Comparison of ENCODE assay signal across 9 cellular contexts in genomic region chr5:72957337-72957736, GRCh38. TPM values are rescaled to one million over a fixed set of nuclear protein-coding genes. Genes with fewer than 3 reads are reported as not detected.
DNase-seq lines count a peak whose midpoint lies in the region; ATAC-seq and TF ChIP-seq lines count a peak whose summit lies in the region.
"Had no signal": no experiment of that assay in that cellular context is flagged by ENCODE, and none has a peak within 500 bp of the region (broad histone marks: within the 10 kb centered on the region; RNA-seq: fewer than 3 reads in every experiment).

No MANE protein-coding gene starts in this region.

- no peak for TF ChIP-seq POLR2A in GM18505 (IDR thresholded peaks at IDR 0.05; ENCODE audit: borderline replicate concordance, extremely low read depth, insufficient read depth, insufficient read length)

- peaks cover 35% of the 10 kb centered on the region; the same call in 1 of the 2 replicates for H4K20me1 ChIP-seq in BLaER1
- H4K20me1 ChIP-seq in PC-3 (ENCODE audit: low read length) = no peaks in the 10 kb centered on the region

- H3K4me3 Mint-ChIP-seq in neural crest cell = peak overlapping the region; percentile 95

- H3F3A ChIP-seq in PC-3 (ENCODE audit: low read length, unreplicated experiment) = no peaks in the 10 kb centered on the region

- intact Hi-C loops in PC-3 (cut with micrococcal nuclease) = loop anchor here (2.0 to 10.0 kb wide), 2 partner anchors 37 to 497 kb away; no protein-coding TSS in a partner anchor

- H2AFZ ChIP-seq in PC-3 (ENCODE audit: low read length) = peak overlapping the region; percentile 76; the same call in 1 of the 2 replicates

- H3K27me3 Mint-ChIP-seq in neural crest cell (ENCODE audit: low read depth) = peaks cover 4% of the 10 kb centered on the region

- POLR2A ChIA-PET in PC-3 (lab: Charles Lee; ENCODE audit: unreplicated experiment) = interaction anchor here (0.6 kb wide), 1 partner anchor 1202 kb away, joined by 3 read pairs; no protein-coding TSS in a partner anchor

- H3K36me3 ChIP-seq in BLaER1 (no peaks in the 10 kb centered on the region), PC-3 (ENCODE audit: low read depth, low read length) (no peaks in the 10 kb centered on the region)

- CTCF ChIA-PET in PC-3 (lab: Charles Lee) = interaction anchor here (0.6 kb wide), 1 partner anchor 259 kb away, joined by 3 read pairs; no protein-coding TSS in a partner anchor

- H3K4me2 ChIP-seq in BLaER1 (peak overlapping the region; percentile 93), PC-3 (ENCODE audit: low read length) (peak overlapping the region; percentile 88)

- no TSS peak for BruUV-seq in PC-3 (replicated peaks; lab: Mats Ljungman, UMichigan)

- no peaks in the 10 kb centered on the region for H3K36me3 Mint-ChIP-seq in neural crest cell (ENCODE audit: low read depth)

- peak overlapping the region; percentile 84; the same call in 1 of the 2 replicates for H3K4me3 ChIP-seq in BLaER1
- peak overlapping the region; percentile 71 for H3K4me3 ChIP-seq in PC-3 (ENCODE audit: low read length)
- peak overlapping the region; percentile 73 for H3K4me3 ChIP-seq in epithelial cell of esophagus (ENCODE audit: low read length)

- no peaks in the 10 kb centered on the region for H3K9me3 Mint-ChIP-seq in neural crest cell

- no peak overlapping the region for H3K27ac Mint-ChIP-seq in neural crest cell (ENCODE audit: unreplicated experiment)

- peaks cover 34% of the 10 kb centered on the region for H3K4me1 Mint-ChIP-seq in neural crest cell

- no peak overlapping the region for H3K9ac ChIP-seq in BLaER1
- H3K9ac ChIP-seq in PC-3 (ENCODE audit: low read length) = peak overlapping the region; percentile 78; the same call in 1 of the 2 replicates

- peaks cover 53% of the 10 kb centered on the region for H3K79me2 ChIP-seq in PC-3 (ENCODE audit: low read length)

- H3K27ac ChIP-seq in BLaER1 (no peak overlapping the region), PC-3 (ENCODE audit: low read length) (no peak overlapping the region)

- DNase-seq in PC-3 = no peak
- DNase-seq in epithelial cell of esophagus (ENCODE audit: low read depth) = no peak
- no peak for DNase-seq in neural crest cell (ENCODE audit: low read depth, low spot score)
- no peak for DNase-seq in effector CD4-positive, alpha-beta T cell
- DNase-seq in left lobe of liver (ENCODE audit: low spot score) = no peak
- DNase-seq: NCI-H1436 had no signal

- no peaks in the 10 kb centered on the region for H3K9me2 ChIP-seq in PC-3 (replicated peaks; ENCODE audit: low read length)

- H3K9me3 ChIP-seq in BLaER1 = no peaks in the 10 kb centered on the region
- no peaks in the 10 kb centered on the region for H3K9me3 ChIP-seq in PC-3 (ENCODE audit: low read length)

- peaks cover 22% of the 10 kb centered on the region for H3K4me1 ChIP-seq in BLaER1
- H3K4me1 ChIP-seq in PC-3 (ENCODE audit: insufficient read depth, low read length) = peaks cover 37% of the 10 kb centered on the region

- ATAC-seq in PC-3 (no peak), HG03565 (IDR thresholded peaks at IDR 0.05; ENCODE audit: unreplicated experiment) (no peak), GM18505 (IDR thresholded peaks at IDR 0.05; ENCODE audit: unreplicated experiment) (no peak), left lobe of liver (no peak)

- TF ChIP-seq CTCF in PC-3 (conservative IDR thresholded peaks at IDR 0.05; ENCODE audit: low read depth, low read length) (no peak), epithelial cell of esophagus (IDR thresholded peaks at IDR 0.05; ENCODE audit: insufficient read depth, low read depth, low read length, missing control alignments) (no peak), neural crest cell (conservative IDR thresholded peaks at IDR 0.05) (no peak)

- peaks cover 27% of the 10 kb centered on the region for H3K27me3 ChIP-seq in BLaER1
- no peaks in the 10 kb centered on the region for H3K27me3 ChIP-seq in PC-3 (ENCODE audit: low read length)

RNA-seq across cellular contexts. Expression of gene FCHO2, which starts 1.5 kb away (rescaled TPM):
- total RNA-seq in PC-3 (2014; rRNA removed) = 3.7 and 5.9 TPM in 2 replicates
- 11.1 and 14.6 TPM in 2 replicates for total RNA-seq in neural crest cell
- total RNA-seq in left lobe of liver = 9.4 TPM
